In the genomic region with DNA sequence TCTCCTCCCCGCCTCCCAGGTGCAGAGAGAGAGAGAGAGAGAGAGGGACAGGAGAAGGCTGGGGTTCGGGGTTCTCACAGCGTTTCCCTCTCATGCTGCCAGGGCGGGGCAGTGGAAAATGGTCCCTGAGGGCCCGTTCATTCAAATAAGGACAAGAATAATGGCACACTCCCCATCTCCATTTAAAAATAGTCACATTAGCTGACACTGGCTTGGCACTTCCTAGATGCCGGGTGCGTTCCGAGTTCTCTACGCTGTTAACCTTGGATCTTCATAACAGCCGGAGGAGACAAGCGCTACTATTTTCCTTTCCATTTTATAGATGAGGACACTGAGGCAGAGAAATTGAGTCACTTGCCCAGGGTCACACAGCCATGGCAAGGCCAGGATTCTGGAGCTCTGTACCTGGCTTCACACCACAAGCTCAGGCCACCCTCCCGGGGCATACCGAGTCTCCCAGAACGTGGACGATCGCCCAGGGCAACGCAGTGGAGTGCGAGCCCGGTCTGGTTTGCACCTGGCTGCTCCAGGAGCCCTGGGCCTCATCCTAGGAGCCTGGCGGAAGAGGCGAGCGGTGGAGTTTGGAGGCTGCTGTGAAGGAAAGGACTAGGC, we compare ENCODE assay signal across 8 cellular contexts. TPM values are rescaled to one million over a fixed set of nuclear protein-coding genes. Genes with fewer than 3 reads are reported as not detected.
DNase-seq lines count a peak whose midpoint lies in the region; ATAC-seq and TF ChIP-seq lines count a peak whose summit lies in the region.

No MANE protein-coding gene starts in this region.

- no peaks in the 10 kb centered on the region for H3K9me3 ChIP-seq in spleen

- H3K27ac Mint-ChIP-seq in activated CD4-positive, alpha-beta memory T cell treated with anti-CD3 and anti-CD28 coated beads for 36 hours: peak overlapping the region; percentile 90

- TF ChIP-seq POLR2A in spleen (IDR thresholded peaks at IDR 0.05): no peak

- H3K4me3 Mint-ChIP-seq in activated CD4-positive, alpha-beta memory T cell treated with anti-CD3 and anti-CD28 coated beads for 36 hours: peak overlapping the region; percentile 99

- H3K9me3 Mint-ChIP-seq in activated CD4-positive, alpha-beta memory T cell treated with anti-CD3 and anti-CD28 coated beads for 36 hours: no peaks in the 10 kb centered on the region

- peaks cover 10% of the 10 kb centered on the region for H3K36me3 Mint-ChIP-seq in activated CD4-positive, alpha-beta memory T cell treated with anti-CD3 and anti-CD28 coated beads for 36 hours

- POLR2A ChIA-PET in activated CD4-positive, alpha-beta memory T cell treated with anti-CD3 and anti-CD28 coated beads for 36 hours (lab: Charles Lee): interaction anchor here (0.5 to 3.3 kb wide), 9 partner anchors 9 to 980 kb away, joined by 3 to 50 read pairs (median 7); a partner anchor contains a TSS

- peaks cover 3% of the 10 kb centered on the region; the same call in 1 of the 2 replicates for H3K36me3 ChIP-seq in H7 (replicated peaks; ENCODE audit: control insufficient read depth, insufficient read depth, low read length)
- H3K36me3 ChIP-seq in spleen: peaks cover 0 to 8% (median 0%) of the 10 kb centered on the region in 6 donors

- H3K27me3 Mint-ChIP-seq in activated CD4-positive, alpha-beta memory T cell treated with anti-CD3 and anti-CD28 coated beads for 36 hours: no peaks in the 10 kb centered on the region

- DNase-seq in H7: no peak
- no peak for DNase-seq in activated CD4-positive, alpha-beta memory T cell treated with anti-CD3 and anti-CD28 coated beads for 36 hours
- no peak for DNase-seq in left ventricle myocardium superior
- no peak for DNase-seq in spleen
- no peak for DNase-seq in omental fat pad (ENCODE audit: low spot score)
- no peak for DNase-seq in NCI-H187 (lab: John Stamatoyannopoulos, UW)

- H3K27me3 ChIP-seq in H7 (ENCODE audit: control insufficient read depth, insufficient read depth, low read length) (no peaks in the 10 kb centered on the region; the same call in 1 of the 2 replicates), spleen (replicated peaks in 1 of 7) (no peaks in the 10 kb centered on the region)

- CTCF ChIA-PET in activated CD4-positive, alpha-beta memory T cell treated with anti-CD3 and anti-CD28 coated beads for 36 hours (lab: Charles Lee): interaction anchor here (0.6 to 1.9 kb wide), 15 partner anchors 9 to 539 kb away, joined by 3 to 21 read pairs (median 5); a partner anchor contains a TSS

- peaks cover 38% of the 10 kb centered on the region for H3K4me1 Mint-ChIP-seq in activated CD4-positive, alpha-beta memory T cell treated with anti-CD3 and anti-CD28 coated beads for 36 hours (ENCODE audit: low read depth)

- WGBS in spleen, 5 donors: 48 to 77% (median 51%) methylated on average over 15 to 22 of the region's 22 CpGs

- ATAC-seq in left ventricle myocardium superior (peak; percentile 24), omental fat pad (ENCODE audit: low FRiP score) (no peak), GM18502 (IDR thresholded peaks at IDR 0.05; ENCODE audit: poor library complexity, unreplicated experiment) (no peak), GM21737 (IDR thresholded peaks at IDR 0.05; ENCODE audit: unreplicated experiment) (no peak)

- H3K4me1 ChIP-seq in spleen: peaks cover 29 to 90% (median 62%) of the 10 kb centered on the region in 6 donors

- peak in 1 of 11 experiments; percentile 61 for TF ChIP-seq CTCF in spleen (IDR thresholded peaks at IDR 0.05 in 8 of 11, conservative IDR thresholded peaks at IDR 0.05 in 3 of 11)
- TF ChIP-seq CTCF in omental fat pad (IDR thresholded peaks at IDR 0.05): no peak

- H3K27ac ChIP-seq in spleen: peak overlapping the region; percentile 39 to 100 (median 98)

- intact Hi-C loops in activated CD4-positive, alpha-beta memory T cell treated with anti-CD3 and anti-CD28 coated beads for 36 hours (cut with micrococcal nuclease): loop anchor here (1.0 to 5.0 kb wide), 6 partner anchors 31 to 546 kb away; a partner anchor contains a TSS
- intact Hi-C loops in left ventricle myocardium superior (cut with micrococcal nuclease) (no loop called here), spleen (cut with DNase I; ENCODE audit: low total_unique reads) (loop anchor here (10.0 kb wide), 1 partner anchor 53 kb away; no protein-coding TSS in a partner anchor)

- peak overlapping the region; percentile 88 for H3K4me3 ChIP-seq in H7 (ENCODE audit: insufficient read depth, low read depth, low read length)
- H3K4me3 ChIP-seq in spleen: peak overlapping the region in 7 of 8 donors; percentile 72 to 92 (median 85)

RNA-seq across cellular contexts. Expression of a gene that starts 0.6 kb away (rescaled TPM):
- 88.8 and 113 TPM in 2 replicates for total RNA-seq in H7 (2014; rRNA removed; shearing (Covaris generic))
- total RNA-seq in activated CD4-positive, alpha-beta memory T cell treated with anti-CD3 and anti-CD28 coated beads for 36 hours: 10 to 100 TPM; 44.0 to 45.1 TPM
- total RNA-seq in left ventricle myocardium superior (14.1 TPM), spleen (100 to 1,000 TPM in 6 of 7 donors, 10 to 100 TPM in 1; 75.4 to 150 (median 128) TPM), omental fat pad (10 to 100 TPM; 35.7 to 75.2 (median 56.4) TPM)
- polyA plus RNA-seq in spleen: 10 to 100 TPM in 1 of 3 donors, 1 to 10 TPM in 2; 3.4 to 14.2 (median 3.9) TPM
